In genomic region chr6:129507846-129508245, GRCh38 we compare ENCODE assay signal across 1 cellular context.
TF ChIP-seq lines count a peak whose summit lies in the region.

No MANE protein-coding gene starts in this region.

TF ChIP-seq in K562, 482 proteins besides CTCF, POLR2A, EP300 and RAD21 (continued from another document and continues in another):
- no peak for TF ChIP-seq ZNF239 (CRISPR knock-in tag; IDR thresholded peaks at IDR 0.05)
- TF ChIP-seq ZNF140 (CRISPR knock-in tag; IDR thresholded peaks at IDR 0.05): no peak
- TF ChIP-seq DDX20 (tag; IDR thresholded peaks at IDR 0.05; ENCODE audit: low read depth): no peak
- TF ChIP-seq MLX (CRISPR knock-in tag; conservative IDR thresholded peaks at IDR 0.05): no peak
- TF ChIP-seq POLR2H (tag; IDR thresholded peaks at IDR 0.05; ENCODE audit: low read depth): no peak
- no peak for TF ChIP-seq MTF1 (CRISPR knock-in tag; IDR thresholded peaks at IDR 0.05; ENCODE audit: borderline replicate concordance)
- no peak for TF ChIP-seq KLF6 (CRISPR knock-in tag; IDR thresholded peaks at IDR 0.05; ENCODE audit: borderline replicate concordance)
- no peak for TF ChIP-seq SUPT5H (IDR thresholded peaks at IDR 0.05)
- no peak for TF ChIP-seq GATAD2B (IDR thresholded peaks at IDR 0.05; ENCODE audit: borderline replicate concordance)
- no peak for TF ChIP-seq CREBBP (IDR thresholded peaks at IDR 0.05; ENCODE audit: low read depth, low read length)
- no peak for TF ChIP-seq ZFP1 (CRISPR knock-in tag; IDR thresholded peaks at IDR 0.05)
- TF ChIP-seq ETV1 (tag; conservative IDR thresholded peaks at IDR 0.05; ENCODE audit: low read depth): no peak
- TF ChIP-seq PATZ1 (CRISPR knock-in tag; IDR thresholded peaks at IDR 0.05; ENCODE audit: borderline replicate concordance): no peak
- peak; percentile 80 for TF ChIP-seq TCF3 (CRISPR knock-in tag; IDR thresholded peaks at IDR 0.05)
- no peak for TF ChIP-seq SAFB2 (IDR thresholded peaks at IDR 0.05; ENCODE audit: borderline replicate concordance, low read depth, low read length, severe bottlenecking)
- no peak for TF ChIP-seq HNRNPL (IDR thresholded peaks at IDR 0.05; ENCODE audit: low read depth, low read length)
- TF ChIP-seq CGGBP1 (CRISPR knock-in tag; IDR thresholded peaks at IDR 0.05): no peak
- no peak for TF ChIP-seq REST (CRISPR knock-in tag; IDR thresholded peaks at IDR 0.05; ENCODE audit: low read depth)
- peak; percentile 61 for TF ChIP-seq LEF1 (IDR thresholded peaks at IDR 0.05)
- TF ChIP-seq CREB3L1 (IDR thresholded peaks at IDR 0.05; ENCODE audit: borderline replicate concordance, low read depth): no peak
- TF ChIP-seq HES1 (IDR thresholded peaks at IDR 0.05; ENCODE audit: low read depth): no peak
- TF ChIP-seq MTA2 (IDR thresholded peaks at IDR 0.05; ENCODE audit: low read depth): peak; percentile 78
- no peak for TF ChIP-seq SAFB (IDR thresholded peaks at IDR 0.05; ENCODE audit: borderline replicate concordance, low read depth, low read length)
- peak in 1 of 2 experiments; percentile 55; a peak in 1 of 4 replicates for TF ChIP-seq ZMIZ1 (IDR thresholded peaks at IDR 0.05; ENCODE audit: low read depth in 2 of 2, low read length in 2 of 2)
- TF ChIP-seq CEBPG (CRISPR knock-in tag; IDR thresholded peaks at IDR 0.05): no peak
- TF ChIP-seq CEBPG (tag; conservative IDR thresholded peaks at IDR 0.05 in 1 of 2, IDR thresholded peaks at IDR 0.05 in 1 of 2): no peak
- no peak for TF ChIP-seq HCFC1 (IDR thresholded peaks at IDR 0.05; ENCODE audit: low read depth, low read length)
- TF ChIP-seq ZNF75A (CRISPR knock-in tag; IDR thresholded peaks at IDR 0.05): no peak
- TF ChIP-seq ZBTB34 (CRISPR knock-in tag; IDR thresholded peaks at IDR 0.05): no peak
- TF ChIP-seq GTF2F1 (IDR thresholded peaks at IDR 0.05; ENCODE audit: low read depth, low read length): no peak
- TF ChIP-seq CHCHD3 (CRISPR knock-in tag; IDR thresholded peaks at IDR 0.05): no peak
- TF ChIP-seq KLF1 (tag; IDR thresholded peaks at IDR 0.05): peak; percentile 70; the same call in 1 of the 2 replicates
- TF ChIP-seq ARNT (IDR thresholded peaks at IDR 0.05): 0 out of 4 replicates have a peak, but pooled peaks of 1 of the 2 experiments have one; percentile 22
- no peak for TF ChIP-seq CHD4 (IDR thresholded peaks at IDR 0.05; ENCODE audit: insufficient read depth, insufficient replicate concordance, low read depth, low read length, poor library complexity, severe bottlenecking)
- no peak for TF ChIP-seq HDAC2 (IDR thresholded peaks at IDR 0.05)
- TF ChIP-seq IFI16 (CRISPR knock-in tag; IDR thresholded peaks at IDR 0.05): no peak
- peak in 1 of 2 experiments; percentile 46; a peak in 2 of 4 replicates for TF ChIP-seq MNT (conservative IDR thresholded peaks at IDR 0.05)
- TF ChIP-seq ZNF707 (CRISPR knock-in tag; conservative IDR thresholded peaks at IDR 0.05): no peak
- TF ChIP-seq TRIM25 (IDR thresholded peaks at IDR 0.05; ENCODE audit: borderline replicate concordance): no peak
- TF ChIP-seq ZNF324 (CRISPR knock-in tag; IDR thresholded peaks at IDR 0.05): no peak
- TF ChIP-seq PBX2 (CRISPR knock-in tag; IDR thresholded peaks at IDR 0.05; ENCODE audit: low read depth): no peak
- TF ChIP-seq PBX2 (tag; conservative IDR thresholded peaks at IDR 0.05; ENCODE audit: low read depth): peak; percentile 73
- TF ChIP-seq NFIX (CRISPR knock-in tag; IDR thresholded peaks at IDR 0.05; ENCODE audit: low read depth): no peak
- TF ChIP-seq NR2C2 (CRISPR knock-in tag; IDR thresholded peaks at IDR 0.05): no peak
- TF ChIP-seq NR2C2 (tag; IDR thresholded peaks at IDR 0.05): no peak
